8 cellular contexts compared by ENCODE assay signal in the genomic region with DNA sequence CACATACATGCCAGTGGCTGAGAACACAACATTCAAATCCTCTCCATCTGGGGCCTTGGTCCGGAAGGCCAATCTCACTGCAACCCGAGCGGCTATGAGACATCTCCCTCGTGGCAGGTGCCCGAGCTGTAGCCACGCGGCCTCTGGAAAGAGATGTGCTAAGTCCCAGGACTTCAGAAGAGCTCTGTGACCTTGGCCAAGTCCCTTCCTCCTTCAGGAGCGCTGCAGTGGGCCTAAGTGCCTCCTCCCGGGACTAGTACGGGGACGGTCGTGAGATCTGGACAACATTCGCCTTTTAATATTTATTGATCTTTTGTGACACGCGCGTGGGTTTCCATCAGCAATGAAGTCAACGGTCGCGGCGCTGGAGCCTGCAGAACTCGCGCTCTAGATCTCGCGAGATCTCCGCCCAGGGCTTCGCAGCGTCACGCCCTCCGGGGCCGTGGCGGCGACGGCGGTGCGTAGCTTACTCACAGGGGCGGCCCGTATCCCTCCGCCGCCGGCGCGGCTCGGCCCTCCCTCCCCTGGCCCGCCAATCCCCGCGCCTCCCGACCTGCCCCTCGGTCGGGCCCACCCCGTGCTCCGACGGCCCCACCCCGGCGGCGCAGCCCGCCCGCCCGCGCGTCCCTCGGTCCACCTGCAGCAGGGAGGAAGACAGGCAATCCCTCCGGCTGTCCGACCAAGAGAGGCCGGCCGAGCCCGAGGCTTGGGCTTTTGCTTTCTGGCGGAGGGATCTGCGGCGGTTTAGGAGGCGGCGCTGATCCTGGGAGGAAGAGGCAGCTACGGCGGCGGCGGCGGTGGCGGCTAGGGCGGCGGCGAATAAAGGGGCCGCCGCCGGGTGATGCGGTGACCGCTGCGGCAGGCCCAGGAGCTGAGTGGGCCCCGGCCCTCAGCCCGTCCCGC. TPM values are rescaled to one million over a fixed set of nuclear protein-coding genes. Genes with fewer than 3 reads are reported as not detected.
A peak's percentile ranks its signal among the peaks of the same experiment; 100 is the strongest.
DNase-seq lines count a peak whose midpoint lies in the region; ATAC-seq and TF ChIP-seq lines count a peak whose summit lies in the region.

A gene (plus strand): TSS at position 588 of the 903 bp plus-strand sequence. CDS start 453 bp downstream, outside the sequence.

- CTCF ChIA-PET in activated B cell treated with CpG ODN at 0.5 μM for 24 hours (lab: Charles Lee): interaction anchor here (1.2 to 1.4 kb wide), 3 partner anchors 14 to 87 kb away, joined by 3 read pairs; a partner anchor contains a TSS

- POLR2A ChIA-PET in activated B cell treated with CpG ODN at 0.5 μM for 24 hours (lab: Charles Lee): interaction anchor here (0.7 to 4.3 kb wide), 31 partner anchors 9 to 1017 kb away, joined by 3 to 37 read pairs (median 4); a partner anchor contains a TSS

- H2AFZ ChIP-seq in smooth muscle cell (ENCODE audit: low read depth): peak within 1 kb of the TSS; percentile 96

- H4K20me1 ChIP-seq in smooth muscle cell (ENCODE audit: low read depth): peaks cover 43% of the 10 kb centered on the region

- peak within 1 kb of the TSS; percentile 93 for H3K4me3 ChIP-seq in AG09309 (ENCODE audit: control insufficient read depth, low read depth, low read length)
- peak within 1 kb of the TSS; percentile 78 to 86 for H3K4me3 ChIP-seq in cardiac fibroblast (replicated peaks in 1 of 2; ENCODE audit: low read depth in 2 of 2, low read length in 2 of 2)
- H3K4me3 ChIP-seq in smooth muscle cell: peak within 1 kb of the TSS; percentile 80

- H3K4me2 ChIP-seq in smooth muscle cell: peak within 1 kb of the TSS; percentile 89

- H3K9me3 ChIP-seq in smooth muscle cell (replicated peaks; ENCODE audit: low read depth): no peaks in the 10 kb centered on the region

- intact Hi-C loops in activated B cell treated with CpG ODN at 0.5 μM for 24 hours (cut with micrococcal nuclease): loop anchor here (1.0 to 5.0 kb wide), 11 partner anchors 14 to 289 kb away; a partner anchor contains a TSS

- H3K4me1 ChIP-seq in smooth muscle cell (ENCODE audit: low read depth): peaks cover 26% of the 10 kb centered on the region

- DNase-seq in AG09309 (ENCODE audit: low read depth): peak; percentile 95
- DNase-seq in NCI-H345 (lab: John Stamatoyannopoulos, UW): peak; percentile 98
- peak; percentile 95 for DNase-seq in activated B cell treated with CpG ODN at 0.5 μM for 24 hours
- peak; percentile 98 to 100 for DNase-seq in cardiac fibroblast (ENCODE audit: low read depth in 2 of 2)
- DNase-seq in iPS-NIHi7 (ENCODE audit: extremely low spot score): peak; percentile 99
- peak; percentile 86 for DNase-seq in smooth muscle cell (lab: John Stamatoyannopoulos, UW; ENCODE audit: unreplicated experiment)

- H3K79me2 ChIP-seq in smooth muscle cell (ENCODE audit: low read depth): peaks cover 43% of the 10 kb centered on the region

- peak; percentile 82 for ATAC-seq in GM19023 (IDR thresholded peaks at IDR 0.05; ENCODE audit: unreplicated experiment)
- peak; percentile 80 for ATAC-seq in HG03196 (IDR thresholded peaks at IDR 0.05; ENCODE audit: unreplicated experiment)
- peak; percentile 86 for ATAC-seq in activated B cell treated with CpG ODN at 0.5 μM for 24 hours (ENCODE audit: low read depth)

- 1% methylated on average over 76 of the region's 89 CpGs for WGBS in smooth muscle cell (ENCODE audit: low lambda C conversion rate)

- H3K9me3 Mint-ChIP-seq in activated B cell treated with CpG ODN at 0.5 μM for 24 hours: no peaks in the 10 kb centered on the region

- peaks cover 41% of the 10 kb centered on the region for H3K4me1 Mint-ChIP-seq in activated B cell treated with CpG ODN at 0.5 μM for 24 hours

- H3K36me3 ChIP-seq in smooth muscle cell (ENCODE audit: low read depth): no peaks in the 10 kb centered on the region

- TF ChIP-seq CTCF in AG09309 (IDR thresholded peaks at IDR 0.05; ENCODE audit: control insufficient read depth, insufficient read depth, low read depth, low read length, missing control alignments) (no peak), activated B cell treated with CpG ODN at 0.5 μM for 24 hours (IDR thresholded peaks at IDR 0.05) (no peak), cardiac fibroblast (IDR thresholded peaks at IDR 0.05; ENCODE audit: low read depth, low read length) (no peak), smooth muscle cell (IDR thresholded peaks at IDR 0.05; ENCODE audit: borderline replicate concordance, insufficient read depth, poor library complexity, severe bottlenecking) (no peak)

- peak within 1 kb of the TSS; percentile 98 for H3K9ac ChIP-seq in smooth muscle cell (ENCODE audit: low read depth)

- H3K27ac Mint-ChIP-seq in activated B cell treated with CpG ODN at 0.5 μM for 24 hours: peak within 1 kb of the TSS; percentile 95

- H3K4me3 Mint-ChIP-seq in activated B cell treated with CpG ODN at 0.5 μM for 24 hours: peak within 1 kb of the TSS; percentile 93

- H3K27me3 Mint-ChIP-seq in activated B cell treated with CpG ODN at 0.5 μM for 24 hours: no peaks in the 10 kb centered on the region

- peak within 1 kb of the TSS; percentile 94 for H3K27ac ChIP-seq in smooth muscle cell (ENCODE audit: low read depth)

- H3K36me3 Mint-ChIP-seq in activated B cell treated with CpG ODN at 0.5 μM for 24 hours (ENCODE audit: low read depth): peaks cover 28% of the 10 kb centered on the region

- peaks cover 14% of the 10 kb centered on the region for H3F3A ChIP-seq in smooth muscle cell (ENCODE audit: low read depth)

- no peaks in the 10 kb centered on the region for H3K27me3 ChIP-seq in smooth muscle cell (ENCODE audit: low read depth)

RNA-seq across cellular contexts. Expression of the gene that starts here (rescaled TPM):
- total RNA-seq in activated B cell treated with CpG ODN at 0.5 μM for 24 hours (152 and 172 TPM in 2 replicates), smooth muscle cell (69.3 and 76.5 TPM in 2 replicates)
- 174 and 200 TPM in 2 replicates for polyA plus RNA-seq in smooth muscle cell

Comparison
In these comparisons a context has a peak if more than half of its experiments do, and no peak if none do; other contexts are left out.
1. Peak in every context shown above with its lines: DNase-seq, ATAC-seq, H3K4me3 ChIP-seq and H3K27ac ChIP-seq.